19 cellular contexts compared by ENCODE assay signal in genomic region chr12:108605690-108606406, GRCh38. TPM values are rescaled to one million over a fixed set of nuclear protein-coding genes. Genes with fewer than 3 reads are reported as not detected.
DNase-seq lines count a peak whose midpoint lies in the region; ATAC-seq, FAIRE-seq and TF ChIP-seq lines count a peak whose summit lies in the region.
"Had no signal": no experiment of that assay in that cellular context is flagged by ENCODE, and none has a peak within 500 bp of the region (broad histone marks: within the 10 kb centered on the region; RNA-seq: fewer than 3 reads in every experiment).

No MANE protein-coding gene starts in this region.

- H3K9me3 ChIP-seq in H1 (ENCODE audit: insufficient read depth in 2 of 2, low read depth in 1 of 2, low read length in 1 of 2) = no peaks in the 10 kb centered on the region
- H3K9me3 ChIP-seq: gastroesophageal sphincter, psoas muscle, suprapubic skin had no signal

- no peak overlapping the region for H3K27ac ChIP-seq in H1 (ENCODE audit: low read depth, low read length)
- H3K27ac ChIP-seq: dorsolateral prefrontal cortex, gastroesophageal sphincter, psoas muscle, suprapubic skin had no signal

- CTCF ChIA-PET in activated CD4-positive, alpha-beta memory T cell treated with anti-CD3 and anti-CD28 coated beads for 36 hours (lab: Charles Lee) = no interaction called here
- CTCF ChIA-PET in H1 (lab: Charles Lee; ENCODE audit: partially characterized antibody) = interaction anchor here (0.7 to 22.5 kb wide), 3 partner anchors 12 to 39 kb away, joined by 3 to 523 read pairs (median 63); partner anchors contain the start of genes ISCU and SART3

- no peaks in the 10 kb centered on the region for H3K4me1 Mint-ChIP-seq in activated naive CD4-positive, alpha-beta T cell treated with anti-CD3 and anti-CD28 coated beads, Interleukin-2, amount 50 U/mL, for 24 hours
- H3K4me1 Mint-ChIP-seq in activated CD4-positive, alpha-beta memory T cell treated with anti-CD3 and anti-CD28 coated beads for 36 hours (ENCODE audit: low read depth) = no peaks in the 10 kb centered on the region
- peaks cover 16 to 19% of the 10 kb centered on the region in 2 donors for H3K4me1 Mint-ChIP-seq in stimulated activated naive B cell treated with anti-CD40 and anti-IgM and Interleukin-4, amounts not matched to agents 10 μg/mL and 1 μg/mL and 100 μg/mL, for 72 hours
- H3K4me1 Mint-ChIP-seq: CD4-positive, alpha-beta memory T cell had no signal

- H3K36me3 Mint-ChIP-seq in activated naive CD4-positive, alpha-beta T cell treated with anti-CD3 and anti-CD28 coated beads, Interleukin-2, amount 50 U/mL, for 24 hours = no peaks in the 10 kb centered on the region
- no peaks in the 10 kb centered on the region for H3K36me3 Mint-ChIP-seq in activated CD4-positive, alpha-beta memory T cell treated with anti-CD3 and anti-CD28 coated beads for 36 hours
- H3K36me3 Mint-ChIP-seq in stimulated activated naive B cell treated with anti-CD40 and anti-IgM and Interleukin-4, amounts not matched to agents 10 μg/mL and 1 μg/mL and 100 μg/mL, for 72 hours = no peaks in the 10 kb centered on the region
- H3K36me3 Mint-ChIP-seq: CD4-positive, alpha-beta memory T cell had no signal

- H3K36me3 ChIP-seq in H1 (ENCODE audit: control insufficient read depth in 2 of 4, insufficient read depth in 4 of 4, low read length in 3 of 4) = no peaks in the 10 kb centered on the region
- H3K36me3 ChIP-seq: gastroesophageal sphincter, suprapubic skin had no signal

- no peak overlapping the region for H3K18ac ChIP-seq in H1 (ENCODE audit: extremely low read depth, low read length)

- H3K79me2 ChIP-seq in H1 (ENCODE audit: control insufficient read depth in 1 of 2, insufficient read depth in 2 of 2, low read length in 2 of 2) = no peaks in the 10 kb centered on the region

- no peak overlapping the region for H2AFZ ChIP-seq in H1 (ENCODE audit: low read length)

- peaks cover 0 to 8% (median 0%) of the 10 kb centered on the region in 4 experiments; a peak in 2 of 7 replicates for H3K4me1 ChIP-seq in H1 (replicated peaks in 1 of 4; ENCODE audit: control insufficient read depth in 3 of 4, insufficient read depth in 4 of 4, low read length in 3 of 4)
- H3K4me1 ChIP-seq: psoas muscle had no signal

- 84% methylated on average over 4 of the region's 4 CpGs; no CpG with 5 or more reads in 1 of the 2 experiments for WGBS in H1 (ENCODE audit: extremely low coverage in 1 of 2, insufficient coverage in 1 of 2, insufficient read length in 1 of 2, insufficient replicate concordance in 2 of 2, low coverage in 1 of 2, low lambda C conversion rate in 2 of 2, missing lambda C conversion rate in 1 of 2), 2 experiments

- H3K27me3 ChIP-seq in H1 (replicated peaks in 1 of 4; ENCODE audit: control insufficient read depth in 3 of 4, extremely low read depth in 1 of 4, insufficient read depth in 3 of 4, low read length in 3 of 4) = no peaks in the 10 kb centered on the region
- H3K27me3 ChIP-seq: dorsolateral prefrontal cortex, suprapubic skin had no signal

- H3K4ac ChIP-seq in H1 (replicated peaks; ENCODE audit: insufficient read length, low read depth, low read length) = no peak overlapping the region

- no peak overlapping the region for H4K91ac ChIP-seq in H1 (replicated peaks; ENCODE audit: insufficient read length, low read length)

- no peak overlapping the region for H3K14ac ChIP-seq in H1 (ENCODE audit: insufficient read length)

- no peak overlapping the region for H3K4me2 ChIP-seq in H1 (ENCODE audit: insufficient read depth in 1 of 2, low read depth in 2 of 2, low read length in 2 of 2)

- no peak overlapping the region for H3K4me3 ChIP-seq in H1 (ENCODE audit: extremely low read depth in 1 of 4, insufficient read depth in 2 of 4, low read depth in 3 of 4, low read length in 4 of 4)
- H3K4me3 ChIP-seq: dorsolateral prefrontal cortex, gastroesophageal sphincter, psoas muscle, suprapubic skin had no signal

- no peak for ATAC-seq in stimulated activated naive B cell treated with anti-CD40 and anti-IgM and Interleukin-4, amounts not matched to agents 10 μg/mL and 1 μg/mL and 100 μg/mL, for 72 hours (replicated peaks)
- no peak for ATAC-seq in HG03175 (IDR thresholded peaks at IDR 0.05; ENCODE audit: unreplicated experiment)
- ATAC-seq: gastroesophageal sphincter, psoas muscle had no signal

- no peaks in the 10 kb centered on the region for H3K9me3 Mint-ChIP-seq in activated naive CD4-positive, alpha-beta T cell treated with anti-CD3 and anti-CD28 coated beads, Interleukin-2, amount 50 U/mL, for 24 hours
- no peaks in the 10 kb centered on the region for H3K9me3 Mint-ChIP-seq in activated CD4-positive, alpha-beta memory T cell treated with anti-CD3 and anti-CD28 coated beads for 36 hours
- peaks cover 0 to 3% of the 10 kb centered on the region in 2 donors for H3K9me3 Mint-ChIP-seq in stimulated activated naive B cell treated with anti-CD40 and anti-IgM and Interleukin-4, amounts not matched to agents 10 μg/mL and 1 μg/mL and 100 μg/mL, for 72 hours
- H3K9me3 Mint-ChIP-seq: CD4-positive, alpha-beta memory T cell had no signal

- H3K27ac Mint-ChIP-seq in activated naive CD4-positive, alpha-beta T cell treated with anti-CD3 and anti-CD28 coated beads, Interleukin-2, amount 50 U/mL, for 24 hours = peak overlapping the region; percentile 81
- H3K27ac Mint-ChIP-seq in activated CD4-positive, alpha-beta memory T cell treated with anti-CD3 and anti-CD28 coated beads for 36 hours = peak overlapping the region; percentile 2
- peak overlapping the region; percentile 44 for H3K27ac Mint-ChIP-seq in stimulated activated naive B cell treated with anti-CD40 and anti-IgM and Interleukin-4, amounts not matched to agents 10 μg/mL and 1 μg/mL and 100 μg/mL, for 72 hours

- no peak for TF ChIP-seq EP300 in H1 (IDR thresholded peaks at IDR 0.05; ENCODE audit: borderline replicate concordance in 1 of 2, low read depth in 2 of 2, low read length in 2 of 2)

- peaks cover 9% of the 10 kb centered on the region; the same call in 1 of the 2 replicates for H3K23me2 ChIP-seq in H1 (ENCODE audit: low read depth, low read length)

- no peaks in the 10 kb centered on the region for H3K27me3 Mint-ChIP-seq in activated naive CD4-positive, alpha-beta T cell treated with anti-CD3 and anti-CD28 coated beads, Interleukin-2, amount 50 U/mL, for 24 hours
- H3K27me3 Mint-ChIP-seq in activated CD4-positive, alpha-beta memory T cell treated with anti-CD3 and anti-CD28 coated beads for 36 hours = peaks cover 3% of the 10 kb centered on the region
- peaks cover 8 to 27% of the 10 kb centered on the region in 2 donors for H3K27me3 Mint-ChIP-seq in stimulated activated naive B cell treated with anti-CD40 and anti-IgM and Interleukin-4, amounts not matched to agents 10 μg/mL and 1 μg/mL and 100 μg/mL, for 72 hours
- H3K27me3 Mint-ChIP-seq: CD4-positive, alpha-beta memory T cell had no signal

- no peak for TF ChIP-seq CTCF in H1 (IDR thresholded peaks at IDR 0.05; ENCODE audit: control extremely low read depth in 1 of 3, insufficient read depth in 1 of 3, low read depth in 1 of 3, low read length in 3 of 3)

- H3K79me1 ChIP-seq in H1 (ENCODE audit: low read depth, low read length) = no peaks in the 10 kb centered on the region

- peak overlapping the region; percentile 95; the same call in 1 of the 2 replicates for H2BK15ac ChIP-seq in H1 (ENCODE audit: low read length)

- 0 out of 7 replicates have a peak overlapping the region, but pooled peaks of 1 of the 4 experiments have one; percentile 19 for H3K9ac ChIP-seq in H1 (replicated peaks in 1 of 4; ENCODE audit: extremely low read depth in 1 of 4, low read depth in 3 of 4, low read length in 3 of 4)

- intact Hi-C loops in activated CD4-positive, alpha-beta memory T cell treated with anti-CD3 and anti-CD28 coated beads for 36 hours (cut with micrococcal nuclease) = no loop called here

- H4K20me1 ChIP-seq in H1 (replicated peaks in 1 of 2; ENCODE audit: control insufficient read depth in 1 of 2, insufficient read depth in 2 of 2, low read length in 2 of 2) = no peaks in the 10 kb centered on the region

- FAIRE-seq in H1 (lab: Jason Lieb, UNC) = peak; percentile 68
- FAIRE-seq: small intestine had no signal

- peak overlapping the region; percentile 48; the same call in 1 of the 2 replicates for H2BK20ac ChIP-seq in H1 (ENCODE audit: low read length)

- H2AK5ac ChIP-seq in H1 (ENCODE audit: low read depth, low read length) = no peak overlapping the region

- no peak for TF ChIP-seq RAD21 in H1 (IDR thresholded peaks at IDR 0.05 in 1 of 2, conservative IDR thresholded peaks at IDR 0.05 in 1 of 2; ENCODE audit: low read depth in 2 of 2, low read length in 2 of 2)

- POLR2A ChIA-PET in activated CD4-positive, alpha-beta memory T cell treated with anti-CD3 and anti-CD28 coated beads for 36 hours (lab: Charles Lee) = no interaction called here
- POLR2A ChIA-PET in H1 (lab: Charles Lee; ENCODE audit: partially characterized antibody) = interaction anchor here (0.5 to 1.6 kb wide), 6 partner anchors 10 to 867 kb away, joined by 3 to 5 read pairs (median 3); partner anchors contain the start of gene ISCU

- no peak for TF ChIP-seq POLR2A in H1 (IDR thresholded peaks at IDR 0.05; ENCODE audit: control extremely low read depth in 1 of 2, low read depth in 2 of 2, low read length in 2 of 2)

- H3K23ac ChIP-seq in H1 (ENCODE audit: insufficient read length) = no peak overlapping the region

- no peak overlapping the region for H4K8ac ChIP-seq in H1 (ENCODE audit: extremely low read depth, insufficient read depth, low read length)

- H3K56ac ChIP-seq in H1 (replicated peaks; ENCODE audit: insufficient read length, low read depth, low read length) = peak overlapping the region; percentile 93

- 0 out of 2 replicates have a peak overlapping the region, but pooled peaks have one; percentile 39 for H2BK12ac ChIP-seq in H1 (ENCODE audit: low read depth, low read length)

- H4K5ac ChIP-seq in H1 (ENCODE audit: insufficient read length, low read depth, low read length) = no peak overlapping the region

- no peak for DNase-seq in activated naive CD4-positive, alpha-beta T cell treated with Interleukin-2 at 50 U/mL for 16 hours
- DNase-seq in activated CD4-positive, alpha-beta memory T cell treated with anti-CD3 and anti-CD28 coated beads for 36 hours = no peak
- DNase-seq in H1 (ENCODE audit: low read depth in 1 of 2, low spot score in 2 of 2) (no peak), Kasumi-1 (lab: John Stamatoyannopoulos, UW) (no peak), NCI-H2029 (lab: John Stamatoyannopoulos, UW) (no peak)
- no peak for DNase-seq in stimulated activated naive B cell treated with anti-CD40 and anti-IgM and Interleukin-4, amounts not matched to agents 10 μg/mL and 1 μg/mL and 100 μg/mL, for 72 hours
- DNase-seq: activated effector memory CD4-positive, alpha-beta T cell treated with Interleukin-2 at 50 U/mL for 16 hours; amniotic stem cell; CD4-positive, alpha-beta memory T cell; dorsolateral prefrontal cortex; NCI-H526 treated with DMSO at 0.1 percent for 48 hours; psoas muscle; small intestine; stimulated activated CD4-positive, alpha-beta T cell treated with anti-CD3 and anti-CD28 coated beads, Interleukin-4, amount 100 ng/mL, for 4 hours had no signal

- H3K4me3 Mint-ChIP-seq in activated naive CD4-positive, alpha-beta T cell treated with anti-CD3 and anti-CD28 coated beads, Interleukin-2, amount 50 U/mL, for 24 hours = no peak overlapping the region
- H3K4me3 Mint-ChIP-seq in activated CD4-positive, alpha-beta memory T cell treated with anti-CD3 and anti-CD28 coated beads for 36 hours = peak overlapping the region; percentile 28
- peak overlapping the region in 1 of 2 donors; percentile 10 for H3K4me3 Mint-ChIP-seq in stimulated activated naive B cell treated with anti-CD40 and anti-IgM and Interleukin-4, amounts not matched to agents 10 μg/mL and 1 μg/mL and 100 μg/mL, for 72 hours
- H3K4me3 Mint-ChIP-seq: CD4-positive, alpha-beta memory T cell had no signal

- H2BK120ac ChIP-seq in H1 (replicated peaks; ENCODE audit: low read depth, low read length) = no peak overlapping the region

- no peak overlapping the region for H2BK5ac ChIP-seq in H1 (ENCODE audit: low read depth, low read length)

RNA-seq across cellular contexts. Expression of gene TMEM119, which starts 8.0 kb away (rescaled TPM):
- under 1 TPM; 0.10 to 0.24 TPM for total RNA-seq in activated CD4-positive, alpha-beta memory T cell treated with anti-CD3 and anti-CD28 coated beads for 36 hours
- total RNA-seq in H1 (2021; fragmentation: NEBNext Ultra II Directional; extraction: Animal tissue kit (Norgen Biotek cat#: 25700)) = 0.48 and 0.61 TPM in 2 replicates
- 0.35 TPM in 2 replicates for polyA plus RNA-seq in H1 (2011; rRNA removed)
- polyA plus RNA-seq in H1 (2011; cell fraction: cytosol; rRNA removed) = 0.41 TPM
- 0.27 TPM for polyA plus RNA-seq in H1 (2011; cell fraction: nucleus; rRNA removed)
- 0.16 to 0.42 TPM (median 0.24 TPM) in 4 replicates for polyA plus RNA-seq in H1 (2012, experiment 1 of 2)
- 0.26 TPM for polyA plus RNA-seq in H1 (2012, experiment 2 of 2)
- polyA plus RNA-seq in H1 (2013, experiment 1 of 2) = 0.55 TPM
- polyA plus RNA-seq in H1 (2013, experiment 2 of 2) = 0.68 TPM
- polyA minus RNA-seq in H1 (2011; rRNA and poly(A)+ RNA removed) = not detected in 2 replicates
- polyA minus RNA-seq in H1 (2011; cell fraction: cytosol; rRNA and poly(A)+ RNA removed) = not detected
- not detected for polyA minus RNA-seq in H1 (2011; cell fraction: nucleus; rRNA and poly(A)+ RNA removed)
- polyA plus RNA-seq: neural cell had no signal

RNA-seq across cellular contexts. Expression of gene SELPLG, which starts 27.8 kb away (rescaled TPM):
- total RNA-seq in activated CD4-positive, alpha-beta memory T cell treated with anti-CD3 and anti-CD28 coated beads for 36 hours = 10 to 100 TPM; 56.8 to 60.1 TPM
- total RNA-seq in H1 (2021; fragmentation: NEBNext Ultra II Directional; extraction: Animal tissue kit (Norgen Biotek cat#: 25700)) = 0.13 TPM in 1 of 2 replicates, not detected in the other
- 0.18 and 0.19 TPM in 2 replicates for polyA plus RNA-seq in H1 (2011; rRNA removed)
- 0.09 TPM for polyA plus RNA-seq in H1 (2011; cell fraction: cytosol; rRNA removed)
- 0.09 TPM for polyA plus RNA-seq in H1 (2011; cell fraction: nucleus; rRNA removed)
- polyA plus RNA-seq in H1 (2012, experiment 1 of 2) = 0.09 TPM in 1 of 4 replicates, not detected in the others
- not detected for polyA plus RNA-seq in H1 (2012, experiment 2 of 2)
- 0.08 TPM for polyA plus RNA-seq in H1 (2013, experiment 1 of 2)
- polyA plus RNA-seq in H1 (2013, experiment 2 of 2) = 0.06 TPM
- polyA minus RNA-seq in H1 (2011; rRNA and poly(A)+ RNA removed) = 0.10 TPM in 1 of 2 replicates, not detected in the other
- not detected for polyA minus RNA-seq in H1 (2011; cell fraction: cytosol; rRNA and poly(A)+ RNA removed)
- not detected for polyA minus RNA-seq in H1 (2011; cell fraction: nucleus; rRNA and poly(A)+ RNA removed)

RNA-seq across cellular contexts. Expression of gene ISCU, which starts 43.5 kb away (rescaled TPM):
- total RNA-seq in activated CD4-positive, alpha-beta memory T cell treated with anti-CD3 and anti-CD28 coated beads for 36 hours = 10 to 100 TPM; 88.6 to 94.3 TPM
- total RNA-seq in H1 (2021; fragmentation: NEBNext Ultra II Directional; extraction: Animal tissue kit (Norgen Biotek cat#: 25700)) = 78.1 and 82.3 TPM in 2 replicates
- polyA plus RNA-seq in H1 (2011; rRNA removed) = 54.5 and 72.1 TPM in 2 replicates
- 78.1 TPM for polyA plus RNA-seq in H1 (2011; cell fraction: cytosol; rRNA removed)
- polyA plus RNA-seq in H1 (2011; cell fraction: nucleus; rRNA removed) = 62.2 TPM
- 90.4 to 92.7 TPM (median 91.1 TPM) in 4 replicates for polyA plus RNA-seq in H1 (2012, experiment 1 of 2)
- polyA plus RNA-seq in H1 (2012, experiment 2 of 2) = 48.9 TPM
- 70.5 TPM for polyA plus RNA-seq in H1 (2013, experiment 1 of 2)
- 70.7 TPM for polyA plus RNA-seq in H1 (2013, experiment 2 of 2)
- 43.8 and 59.1 TPM in 2 replicates for polyA minus RNA-seq in H1 (2011; rRNA and poly(A)+ RNA removed)
- polyA minus RNA-seq in H1 (2011; cell fraction: cytosol; rRNA and poly(A)+ RNA removed) = 19.7 TPM
- 42.0 TPM for polyA minus RNA-seq in H1 (2011; cell fraction: nucleus; rRNA and poly(A)+ RNA removed)

RNA-seq across cellular contexts. Expression of gene SART3, which starts 44.9 kb away (rescaled TPM):
- 10 to 100 TPM; 84.3 to 91.5 TPM for total RNA-seq in activated CD4-positive, alpha-beta memory T cell treated with anti-CD3 and anti-CD28 coated beads for 36 hours
- total RNA-seq in H1 (2021; fragmentation: NEBNext Ultra II Directional; extraction: Animal tissue kit (Norgen Biotek cat#: 25700)) = 89.6 and 103 TPM in 2 replicates
- 16.0 and 21.4 TPM in 2 replicates for polyA plus RNA-seq in H1 (2011; rRNA removed)
- 38.1 TPM for polyA plus RNA-seq in H1 (2011; cell fraction: cytosol; rRNA removed)
- 57.9 TPM for polyA plus RNA-seq in H1 (2011; cell fraction: nucleus; rRNA removed)
- 66.9 to 81.1 TPM (median 74.1 TPM) in 4 replicates for polyA plus RNA-seq in H1 (2012, experiment 1 of 2)
- polyA plus RNA-seq in H1 (2012, experiment 2 of 2) = 10.3 TPM
- 46.8 TPM for polyA plus RNA-seq in H1 (2013, experiment 1 of 2)
- polyA plus RNA-seq in H1 (2013, experiment 2 of 2) = 41.7 TPM
- 53.9 and 54.8 TPM in 2 replicates for polyA minus RNA-seq in H1 (2011; rRNA and poly(A)+ RNA removed)
- polyA minus RNA-seq in H1 (2011; cell fraction: cytosol; rRNA and poly(A)+ RNA removed) = 43.7 TPM
- 142 TPM for polyA minus RNA-seq in H1 (2011; cell fraction: nucleus; rRNA and poly(A)+ RNA removed)

Comparison
In these comparisons a context has a peak if more than half of its experiments do, and no peak if none do; other contexts are left out.
1. H3K27ac Mint-ChIP-seq: peak in every context shown above with its lines; median percentile 81 in activated naive CD4-positive, alpha-beta T cell treated with anti-CD3 and anti-CD28 coated beads, Interleukin-2, amount 50 U/mL, for 24 hours; 44 in stimulated activated naive B cell treated with anti-CD40 and anti-IgM and Interleukin-4, amounts not matched to agents 10 μg/mL and 1 μg/mL and 100 μg/mL, for 72 hours; 2 in activated CD4-positive, alpha-beta memory T cell treated with anti-CD3 and anti-CD28 coated beads for 36 hours.
2. RNA of gene SELPLG, which starts 27.8 kb away (total RNA-seq): 56.8 to 60.1 TPM in activated CD4-positive, alpha-beta memory T cell treated with anti-CD3 and anti-CD28 coated beads for 36 hours; 0.13 TPM in H1; every median in the first group is over 10 times any median in the second.